Comparison of ENCODE assay signal across 30 cellular contexts in the genomic region with DNA sequence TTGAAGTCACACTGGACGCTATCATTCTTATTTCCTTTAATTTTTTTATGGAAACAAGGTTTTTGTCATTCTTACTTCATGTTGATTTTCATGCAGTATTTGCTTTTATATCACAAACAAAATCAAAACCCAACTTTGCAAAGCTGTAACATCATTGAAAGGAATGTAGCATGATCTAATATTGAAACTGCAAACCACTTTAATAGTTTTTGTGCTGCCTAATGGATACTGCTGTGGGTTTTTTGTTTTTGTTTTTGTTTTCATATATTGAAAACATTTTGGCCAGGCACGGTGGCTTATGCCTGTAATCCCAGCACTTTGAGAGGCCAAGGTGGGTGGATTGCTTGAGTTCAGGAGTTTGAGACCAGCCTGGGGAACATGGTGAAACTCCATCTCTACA.
A peak's percentile ranks its signal among the peaks of the same experiment; 100 is the strongest.
DNase-seq lines count a peak whose midpoint lies in the region; ATAC-seq, FAIRE-seq and TF ChIP-seq lines count a peak whose summit lies in the region.
"Had no signal": no experiment of that assay in that cellular context is flagged by ENCODE, and none has a peak within 500 bp of the region (broad histone marks: within the 10 kb centered on the region; RNA-seq: fewer than 3 reads in every experiment).

No MANE protein-coding gene starts in this region.

- no peaks in the 10 kb centered on the region for H3K36me3 Mint-ChIP-seq in naive thymus-derived CD8-positive, alpha-beta T cell
- H3K36me3 Mint-ChIP-seq: activated naive CD8-positive, alpha-beta T cell treated with anti-CD3 and anti-CD28 coated beads, Interleukin-2, amount 10 ng/mL, durations not matched to agents 7 days and 5 days; CD8-positive, alpha-beta T cell had no signal

- no peak overlapping the region for H3K27ac Mint-ChIP-seq in naive thymus-derived CD8-positive, alpha-beta T cell
- H3K27ac Mint-ChIP-seq: activated CD8-positive, alpha-beta T cell treated with anti-CD3 and anti-CD28 coated beads, Interleukin-2, amount 10 ng/mL, durations not matched to agents 7 days and 5 days; activated naive CD8-positive, alpha-beta T cell treated with anti-CD3 and anti-CD28 coated beads, Interleukin-2, amount 10 ng/mL, durations not matched to agents 7 days and 5 days; B cell; CD8-positive, alpha-beta T cell; effector memory CD8-positive, alpha-beta T cell; nephron progenitor cell had no signal

- H3K4me1 ChIP-seq in foreskin keratinocyte: no peaks in the 10 kb centered on the region
- H3K4me1 ChIP-seq: transverse colon had no signal

- peaks cover 0 to 4% (median 0%) of the 10 kb centered on the region in 5 donors for H3K27me3 Mint-ChIP-seq in naive thymus-derived CD8-positive, alpha-beta T cell
- H3K27me3 Mint-ChIP-seq: B cell; effector memory CD8-positive, alpha-beta T cell had no signal

- DNase-seq in AG20443 (ENCODE audit: low spot score) (peak; percentile 9), NCI-H1436 treated with DMSO at 0.1 percent for 48 hours (lab: John Stamatoyannopoulos, UW) (no peak), foreskin keratinocyte (no peak), GM12891 (ENCODE audit: insufficient read length, low spot score) (no peak)
- no peak for DNase-seq in naive thymus-derived CD8-positive, alpha-beta T cell
- DNase-seq: activated CD4-positive, alpha-beta T cell treated with anti-CD3 and anti-CD28 coated beads for 1 hour; activated CD8-positive, alpha-beta T cell treated with anti-CD3 and anti-CD28 coated beads, Interleukin-2, amount 10 ng/mL, durations not matched to agents 7 days and 5 days; activated naive CD8-positive, alpha-beta T cell treated with anti-CD3 and anti-CD28 coated beads, Interleukin-2, amount 10 ng/mL, durations not matched to agents 7 days and 5 days; caudate nucleus; CD8-positive, alpha-beta T cell; cortex of kidney; DMS 273 treated with DMSO at 0.1 percent for 48 hours; effector memory CD8-positive, alpha-beta T cell; EL; KBM-7; MM.1S; NCI-H1417; nephron progenitor cell; pancreas; RPMI8226; transverse colon had no signal

- no peak for FAIRE-seq in GM12891 (lab: Jason Lieb, UNC)
- FAIRE-seq: A204.1, frontal cortex, GM12892, pancreas had no signal

- H3K27ac ChIP-seq in foreskin keratinocyte: no peak overlapping the region
- H3K27ac ChIP-seq: pancreas, transverse colon had no signal

- no peaks in the 10 kb centered on the region for H3K27me3 ChIP-seq in foreskin keratinocyte
- H3K27me3 ChIP-seq: pancreas, transverse colon had no signal

- ATAC-seq in GM19438 (IDR thresholded peaks at IDR 0.05; ENCODE audit: low read depth, unreplicated experiment) (peak; percentile 71), HG02798 (IDR thresholded peaks at IDR 0.05; ENCODE audit: poor library complexity, unreplicated experiment) (peak; percentile 57), HG03565 (IDR thresholded peaks at IDR 0.05; ENCODE audit: unreplicated experiment) (peak; percentile 78), foreskin keratinocyte (no peak)
- no peak for ATAC-seq in naive thymus-derived CD8-positive, alpha-beta T cell
- ATAC-seq: activated CD8-positive, alpha-beta T cell treated with anti-CD3 and anti-CD28 coated beads, Interleukin-2, amount 10 ng/mL, durations not matched to agents 7 days and 5 days; CD8-positive, alpha-beta T cell; effector memory CD8-positive, alpha-beta T cell; esophagus mucosa; HCT116; pancreas had no signal

- peaks cover 0 to 2% (median 0%) of the 10 kb centered on the region in 9 donors for H3K9me3 Mint-ChIP-seq in naive thymus-derived CD8-positive, alpha-beta T cell
- H3K9me3 Mint-ChIP-seq: activated naive CD8-positive, alpha-beta T cell treated with anti-CD3 and anti-CD28 coated beads, Interleukin-2, amount 10 ng/mL, durations not matched to agents 7 days and 5 days; nephron progenitor cell had no signal

- no peaks in the 10 kb centered on the region for H3K4me1 Mint-ChIP-seq in naive thymus-derived CD8-positive, alpha-beta T cell
- H3K4me1 Mint-ChIP-seq: activated naive CD8-positive, alpha-beta T cell treated with anti-CD3 and anti-CD28 coated beads, Interleukin-2, amount 10 ng/mL, durations not matched to agents 7 days and 5 days; B cell; nephron progenitor cell had no signal

- TF ChIP-seq POLR2A in GM12891 (IDR thresholded peaks at IDR 0.05; ENCODE audit: low read depth, low read length): no peak

- POLR2A ChIA-PET in naive thymus-derived CD8-positive, alpha-beta T cell (lab: Charles Lee): no interaction called here

- H3K4me3 Mint-ChIP-seq in naive thymus-derived CD8-positive, alpha-beta T cell: no peak overlapping the region
- H3K4me3 Mint-ChIP-seq: activated CD8-positive, alpha-beta T cell treated with anti-CD3 and anti-CD28 coated beads, Interleukin-2, amount 10 ng/mL, durations not matched to agents 7 days and 5 days; activated naive CD8-positive, alpha-beta T cell treated with anti-CD3 and anti-CD28 coated beads, Interleukin-2, amount 10 ng/mL, durations not matched to agents 7 days and 5 days; B cell; CD8-positive, alpha-beta T cell; effector memory CD8-positive, alpha-beta T cell; nephron progenitor cell had no signal

- TF ChIP-seq CTCF in foreskin keratinocyte (conservative IDR thresholded peaks at IDR 0.05): no peak

TF ChIP-seq in GM12891, 5 proteins besides CTCF, POLR2A, EP300 and RAD21:
- no peak for TF ChIP-seq TAF1 (IDR thresholded peaks at IDR 0.05; ENCODE audit: low read depth, low read length)
- no peak for TF ChIP-seq POU2F2 (IDR thresholded peaks at IDR 0.05; ENCODE audit: low read depth, low read length)
- no peak for TF ChIP-seq SPI1 (IDR thresholded peaks at IDR 0.05; ENCODE audit: low read depth, low read length)
- no peak for TF ChIP-seq POLR2AphosphoS5 (IDR thresholded peaks at IDR 0.05; ENCODE audit: low read depth, low read length)
- no peak for TF ChIP-seq PAX5 (IDR thresholded peaks at IDR 0.05; ENCODE audit: insufficient read depth, low read length, severe bottlenecking)

Comparison
In these comparisons a context has a peak if more than half of its experiments do, and no peak if none do; other contexts are left out.
1. ATAC-seq: peak in GM19438 (single experiment), HG02798 (single experiment) and HG03565 (single experiment); none in naive thymus-derived CD8-positive, alpha-beta T cell (0 of 2) and foreskin keratinocyte (single experiment).